In genomic region chr12:110109037-110109836, GRCh38 we compare ENCODE assay signal across 8 cellular contexts. TPM values are rescaled to one million over a fixed set of nuclear protein-coding genes. Genes with fewer than 3 reads are reported as not detected.
DNase-seq lines count a peak whose midpoint lies in the region; ATAC-seq and TF ChIP-seq lines count a peak whose summit lies in the region.

No MANE protein-coding gene starts in this region.

- H3K79me1 ChIP-seq in IMR-90 (ENCODE audit: low read depth in 1 of 2, low read length in 2 of 2): peaks cover 0 to 4% of the 10 kb centered on the region in 2 experiments; a peak in 1 of 4 replicates

- POLR2A ChIA-PET in IMR-90 (lab: Charles Lee; ENCODE audit: unreplicated experiment): no interaction called here

- intact Hi-C loops in IMR-90 (cut with micrococcal nuclease) (loop anchor here (10.0 kb wide), 1 partner anchor 206 kb away; no protein-coding TSS in a partner anchor), breast epithelium (cut with DNase I; ENCODE audit: low total_unique reads) (no loop called here), testis (cut with DNase I; ENCODE audit: low total_unique reads) (loop anchor here (10.0 kb wide), 2 partner anchors 116 to 326 kb away; no protein-coding TSS in a partner anchor)

- H4K20me1 ChIP-seq in IMR-90 (ENCODE audit: insufficient read depth, low read length): no peaks in the 10 kb centered on the region

- dilution Hi-C loops in IMR-90 (cut with HindIII; ENCODE audit: low sequenced_read_pairs, unreplicated experiment): no loop called here

- H3K27ac ChIP-seq in IMR-90 (ENCODE audit: insufficient read depth, low read length) (peak overlapping the region; percentile 96), breast epithelium (peak overlapping the region; percentile 87), layer of hippocampus (ENCODE audit: low read depth, low read length) (peak overlapping the region; percentile 53), testis (peak overlapping the region; percentile 66 to 89)

- peak overlapping the region; percentile 99 for H2BK120ac ChIP-seq in IMR-90 (ENCODE audit: low read depth, low read length)

- H2AK5ac ChIP-seq in IMR-90 (ENCODE audit: low read depth, low read length): peak overlapping the region; percentile 94

- H3K9me1 ChIP-seq in IMR-90 (ENCODE audit: insufficient read depth, low read length): peaks cover 22% of the 10 kb centered on the region

- H2AK9ac ChIP-seq in IMR-90 (replicated peaks; ENCODE audit: low read depth, low read length, poor library complexity): peak overlapping the region; percentile 88

- H2BK5ac ChIP-seq in IMR-90 (ENCODE audit: low read depth, low read length, poor library complexity, severe bottlenecking): peak overlapping the region; percentile 99

- H2AFZ ChIP-seq in IMR-90 (replicated peaks; ENCODE audit: low read length, poor library complexity): peak overlapping the region; percentile 82

- H3K9me3 ChIP-seq in IMR-90 (ENCODE audit: control insufficient read depth, insufficient read depth, low read length) (peaks cover 4% of the 10 kb centered on the region; the same call in 1 of the 2 replicates), breast epithelium (no peaks in the 10 kb centered on the region), testis (no peaks in the 10 kb centered on the region)

- H4K91ac ChIP-seq in IMR-90 (ENCODE audit: insufficient read depth, low read depth, low read length): peak overlapping the region; percentile 96

- TF ChIP-seq POLR2A in IMR-90 (IDR thresholded peaks at IDR 0.05; ENCODE audit: low read depth, low read length) (no peak), breast epithelium (IDR thresholded peaks at IDR 0.05) (peak; percentile 67), testis (IDR thresholded peaks at IDR 0.05) (no peak)

- H3K4me1 ChIP-seq in IMR-90 (ENCODE audit: control insufficient read depth, insufficient read depth, low read length) (peaks cover 33% of the 10 kb centered on the region), breast epithelium (peaks cover 0 to 3% of the 10 kb centered on the region in 2 donors), testis (peaks cover 23% of the 10 kb centered on the region)

- no peak; the same call in 1 of the 2 replicates for TF ChIP-seq RAD21 in IMR-90 (IDR thresholded peaks at IDR 0.05; ENCODE audit: low read length)

- H2BK20ac ChIP-seq in IMR-90 (ENCODE audit: low read depth, low read length): peak overlapping the region; percentile 93

- WGBS in IMR-90 (ENCODE audit: extremely low coverage in 2 of 2, insufficient read length in 1 of 2), 2 experiments: 0% methylated on average over 4 of the region's 13 CpGs; no CpG with 5 or more reads in 1 of the 2 experiments
- WGBS in testis, 2 donors: 43 to 55% methylated on average over 13 of the region's 13 CpGs

- ATAC-seq in IMR-90 (ENCODE audit: low read depth): peak; percentile 79
- ATAC-seq in HG03342 (IDR thresholded peaks at IDR 0.05; ENCODE audit: unreplicated experiment): no peak

- peak; percentile 21; the same call in 1 of the 2 replicates for TF ChIP-seq CTCF in IMR-90 (conservative IDR thresholded peaks at IDR 0.05; ENCODE audit: low read depth, low read length)
- TF ChIP-seq CTCF in breast epithelium (IDR thresholded peaks at IDR 0.05): peak; percentile 69 to 96 (median 75)
- TF ChIP-seq CTCF in testis (IDR thresholded peaks at IDR 0.05): peak in 1 of 3 experiments; percentile 6

- peak overlapping the region; percentile 97 for H4K5ac ChIP-seq in IMR-90 (ENCODE audit: low read depth, low read length)

- peak overlapping the region; percentile 87 for H3K56ac ChIP-seq in IMR-90 (ENCODE audit: extremely low read depth, insufficient read depth, low read length)

- peak overlapping the region; percentile 9; the same call in 1 of the 2 replicates for H3K4me3 ChIP-seq in IMR-90 (ENCODE audit: insufficient read depth, low read depth, low read length)
- peak overlapping the region in 2 of 3 donors; percentile 14 to 17 for H3K4me3 ChIP-seq in breast epithelium
- H3K4me3 ChIP-seq in testis: no peak overlapping the region

- H3K14ac ChIP-seq in IMR-90 (replicated peaks; ENCODE audit: low read depth, low read length): peak overlapping the region; percentile 96

- H3K18ac ChIP-seq in IMR-90 (ENCODE audit: low read depth, low read length): peak overlapping the region; percentile 96

- no TSS peak for BruUV-seq in IMR-90 (replicated peaks; lab: Mats Ljungman, UMichigan)

- H3K23ac ChIP-seq in IMR-90 (ENCODE audit: low read depth, low read length): peak overlapping the region; percentile 96

- no peaks in the 10 kb centered on the region for H3K36me3 ChIP-seq in IMR-90 (ENCODE audit: control insufficient read depth, insufficient read depth, low read length)
- H3K36me3 ChIP-seq in breast epithelium: no peaks in the 10 kb centered on the region
- H3K36me3 ChIP-seq in testis (ENCODE audit: low read depth, missing control alignments): no peaks in the 10 kb centered on the region

- peak overlapping the region; percentile 88 to 95 for H4K8ac ChIP-seq in IMR-90 (ENCODE audit: low read depth in 2 of 2, low read length in 2 of 2)

- in situ Hi-C loops in IMR-90 (cut with MboI; ENCODE audit: low sequenced_read_pairs): no loop called here

- peak overlapping the region; percentile 96 for H2BK15ac ChIP-seq in IMR-90 (ENCODE audit: low read depth, low read length)

- peak overlapping the region; percentile 78 for H3K4me2 ChIP-seq in IMR-90 (ENCODE audit: low read depth, low read length)

- peak overlapping the region; percentile 99 for H3K4ac ChIP-seq in IMR-90 (ENCODE audit: low read depth, low read length)

- no peaks in the 10 kb centered on the region for H3K27me3 ChIP-seq in IMR-90 (ENCODE audit: control insufficient read depth, insufficient read depth, low read length)
- H3K27me3 ChIP-seq in breast epithelium: no peaks in the 10 kb centered on the region
- no peaks in the 10 kb centered on the region for H3K27me3 ChIP-seq in layer of hippocampus (ENCODE audit: control insufficient read depth, insufficient read depth, low read length)
- no peaks in the 10 kb centered on the region for H3K27me3 ChIP-seq in testis

- peak overlapping the region; percentile 85 for H3K9ac ChIP-seq in IMR-90 (ENCODE audit: low read depth, low read length)

- CTCF ChIA-PET in IMR-90 (lab: Yijun Ruan, JAX): no interaction called here

- DNase-seq in IMR-90 (peak; percentile 99), breast epithelium (ENCODE audit: low spot score in 2 of 2) (peak; percentile 66 to 87), testis (peak; percentile 88), C1 segment of cervical spinal cord (lab: John Stamatoyannopoulos, UW) (no peak), retina (no peak)
- no peak for DNase-seq in activated naive CD4-positive, alpha-beta T cell (lab: John Stamatoyannopoulos, UW)

TF ChIP-seq in IMR-90, 13 proteins besides CTCF, POLR2A, EP300 and RAD21:
- TF ChIP-seq CHD1 (IDR thresholded peaks at IDR 0.05; ENCODE audit: low read depth, low read length) (no peak), RCOR1 (IDR thresholded peaks at IDR 0.05; ENCODE audit: insufficient replicate concordance, low read length) (peak; percentile 74), SMC3 (IDR thresholded peaks at IDR 0.05; ENCODE audit: low read depth, low read length) (peak; percentile 18; the same call in 1 of the 2 replicates), RFX5 (IDR thresholded peaks at IDR 0.05; ENCODE audit: low read depth, low read length) (peak; percentile 40; the same call in 1 of the 2 replicates), CEBPB (IDR thresholded peaks at IDR 0.05; ENCODE audit: low read depth, low read length) (peak; percentile 78), FOS (IDR thresholded peaks at IDR 0.05; ENCODE audit: low read depth, low read length) (peak; percentile 43; the same call in 1 of the 2 replicates), NFE2L2 (IDR thresholded peaks at IDR 0.05; ENCODE audit: low read depth, low read length) (no peak; the same call in 1 of the 2 replicates), MAZ (IDR thresholded peaks at IDR 0.05; ENCODE audit: borderline replicate concordance, low read depth, low read length) (peak; percentile 72; the same call in 1 of the 2 replicates), MAFK (IDR thresholded peaks at IDR 0.05; ENCODE audit: low read depth, low read length) (no peak), USF2 (IDR thresholded peaks at IDR 0.05; ENCODE audit: low read depth, low read length) (no peak), BHLHE40 (IDR thresholded peaks at IDR 0.05; ENCODE audit: low read depth, low read length) (peak; percentile 51)

RNA-seq across cellular contexts. Expression of gene IFT81, which starts 14.9 kb away (rescaled TPM):
- total RNA-seq in IMR-90 (2012; rRNA removed) (6.1 and 10.6 TPM in 2 replicates), breast epithelium (10 to 100 TPM in 2 of 3 donors, 1 to 10 TPM in 1; 9.4 to 27.1 (median 19.0) TPM), testis (10 to 100 TPM; 26.7 to 43.4 TPM)
- polyA plus RNA-seq in IMR-90 (2012; rRNA removed) (6.7 and 8.1 TPM in 2 replicates), testis (ENCODE audit: insufficient read depth, low read depth, low replicate concordance) (20.1 TPM)
- 1.5 and 2.1 TPM in 2 replicates for polyA plus RNA-seq in IMR-90 (2012; cell fraction: cytosol; rRNA removed)
- polyA plus RNA-seq in IMR-90 (2012; cell fraction: nucleus; rRNA removed; ENCODE audit: low replicate concordance): 2.3 and 9.2 TPM in 2 replicates

Comparison
In these comparisons a context has a peak if more than half of its experiments do, and no peak if none do; other contexts are left out.
1. DNase-seq: peak in IMR-90 (single experiment), breast epithelium (2 of 2) and testis (single experiment); none in C1 segment of cervical spinal cord (0 of 14), activated naive CD4-positive, alpha-beta T cell (0 of 4) and retina (single experiment).
2. H3K4me3 ChIP-seq: peak in IMR-90 (single experiment) and breast epithelium (2 of 3); none in testis (0 of 2).
3. Peak in every context shown above with its lines, with median percentiles within 50 percentile points of each other: H3K27ac ChIP-seq.